Comparison of ENCODE assay signal across 26 cellular contexts in genomic region chr2:12834239-12834638, GRCh38.
"Had no signal": no experiment of that assay in that cellular context is flagged by ENCODE, and none has a peak within 500 bp of the region (broad histone marks: within the 10 kb centered on the region; RNA-seq: fewer than 3 reads in every experiment).

No MANE protein-coding gene starts in this region.

- H3K4me3 Mint-ChIP-seq: activated CD4-positive, alpha-beta T cell treated with anti-CD3 and anti-CD28 coated beads, Interleukin-2, amount 10 ng/mL, durations not matched to agents 24 days and 14 days; activated CD8-positive, alpha-beta T cell treated with anti-CD3 and anti-CD28 coated beads for 36 hours; activated naive CD8-positive, alpha-beta T cell treated with anti-CD3 and anti-CD28 coated beads for 36 hours; activated T-cell treated with anti-CD3 and anti-CD28 coated beads, Interleukin-2, amount 50 U/mL, for 72 hours; activated T-helper 17 cell treated with anti-CD3 and anti-CD28 coated beads, Interleukin-2, amount 50 U/mL, for 72 hours; T-helper 1 cell treated with Interleukin-12 subunit alpha and Interleukin-12 subunit beta and Interleukin-4 antibody, amounts not matched to agents 30 μg/mL and 1 μg/mL, for 36 hours; T-helper 2 cell treated with Interferon-gamma antibody and Interleukin-4, amounts not matched to agents 5 μg/mL and 100 μg/mL, for 36 hours had no signal

- DNase-seq: activated CD4-positive, alpha-beta T cell treated with anti-CD3 and anti-CD28 coated beads, Interleukin-2, amount 10 ng/mL, durations not matched to agents 24 days and 14 days; activated CD4-positive, alpha-beta T cell treated with anti-CD3 and anti-CD28 coated beads, Interleukin-2, amount 50 U/mL, for 4 hours; activated CD8-positive, alpha-beta T cell treated with anti-CD3 and anti-CD28 coated beads for 36 hours; activated effector memory CD4-positive, alpha-beta T cell treated with anti-CD3 and anti-CD28 coated beads, Interleukin-2, amount 50 U/mL, for 16 hours; activated naive CD4-positive, alpha-beta T cell; activated naive CD4-positive, alpha-beta T cell treated with anti-CD3 and anti-CD28 coated beads, Interleukin-2, amount 50 U/mL, for 16 hours; activated naive CD8-positive, alpha-beta T cell treated with anti-CD3 and anti-CD28 coated beads for 36 hours; activated T-cell treated with anti-CD3 and anti-CD28 coated beads, Interleukin-2, amount 50 U/mL, for 1 hour; activated T-cell treated with anti-CD3 and anti-CD28 coated beads, Interleukin-2, amount 50 U/mL, for 72 hours; amniotic stem cell; aorta; brain microvascular endothelial cell; NCI-H1048; NCI-H1105 treated with DMSO at 0.1 percent for 48 hours; NCI-H1436; NCI-H1694; NCI-H1930; NCI-H2081 treated with DMSO at 0.1 percent for 48 hours; NCI-H345; NCI-H524 treated with DMSO at 0.1 percent for 48 hours; SIG-M5 had no signal

- H3K36me3 Mint-ChIP-seq: activated naive CD8-positive, alpha-beta T cell treated with anti-CD3 and anti-CD28 coated beads for 36 hours had no signal

- H3K27ac Mint-ChIP-seq: activated CD4-positive, alpha-beta T cell treated with anti-CD3 and anti-CD28 coated beads, Interleukin-2, amount 10 ng/mL, durations not matched to agents 24 days and 14 days; activated CD8-positive, alpha-beta T cell treated with anti-CD3 and anti-CD28 coated beads for 36 hours; activated naive CD8-positive, alpha-beta T cell treated with anti-CD3 and anti-CD28 coated beads for 36 hours; activated T-cell treated with anti-CD3 and anti-CD28 coated beads, Interleukin-2, amount 50 U/mL, for 72 hours; activated T-helper 17 cell treated with anti-CD3 and anti-CD28 coated beads, Interleukin-2, amount 50 U/mL, for 72 hours; T-helper 1 cell treated with Interleukin-12 subunit alpha and Interleukin-12 subunit beta and Interleukin-4 antibody, amounts not matched to agents 30 μg/mL and 1 μg/mL, for 36 hours; T-helper 2 cell treated with Interferon-gamma antibody and Interleukin-4, amounts not matched to agents 5 μg/mL and 100 μg/mL, for 36 hours had no signal

- H3K27me3 ChIP-seq: brain microvascular endothelial cell had no signal

- H3K4me1 Mint-ChIP-seq: activated CD4-positive, alpha-beta T cell treated with anti-CD3 and anti-CD28 coated beads, Interleukin-2, amount 10 ng/mL, durations not matched to agents 24 days and 14 days; activated naive CD8-positive, alpha-beta T cell treated with anti-CD3 and anti-CD28 coated beads for 36 hours; activated T-helper 17 cell treated with anti-CD3 and anti-CD28 coated beads, Interleukin-2, amount 50 U/mL, for 72 hours had no signal

- H3K4me3 ChIP-seq: K562 had no signal

- H3K27me3 Mint-ChIP-seq: activated T-helper 17 cell treated with anti-CD3 and anti-CD28 coated beads, Interleukin-2, amount 50 U/mL, for 72 hours had no signal

- H3K36me3 ChIP-seq: brain microvascular endothelial cell had no signal

- H3K9me3 Mint-ChIP-seq: activated CD4-positive, alpha-beta T cell treated with anti-CD3 and anti-CD28 coated beads, Interleukin-2, amount 10 ng/mL, durations not matched to agents 24 days and 14 days; activated CD8-positive, alpha-beta T cell treated with anti-CD3 and anti-CD28 coated beads for 36 hours; activated naive CD8-positive, alpha-beta T cell treated with anti-CD3 and anti-CD28 coated beads for 36 hours; activated T-cell treated with anti-CD3 and anti-CD28 coated beads, Interleukin-2, amount 50 U/mL, for 72 hours; activated T-helper 17 cell treated with anti-CD3 and anti-CD28 coated beads, Interleukin-2, amount 50 U/mL, for 72 hours; T-helper 1 cell treated with Interleukin-12 subunit alpha and Interleukin-12 subunit beta and Interleukin-4 antibody, amounts not matched to agents 30 μg/mL and 1 μg/mL, for 36 hours; T-helper 2 cell treated with Interferon-gamma antibody and Interleukin-4, amounts not matched to agents 5 μg/mL and 100 μg/mL, for 36 hours had no signal

- ATAC-seq: activated CD8-positive, alpha-beta T cell treated with anti-CD3 and anti-CD28 coated beads for 36 hours; activated T-cell treated with anti-CD3 and anti-CD28 coated beads, Interleukin-2, amount 50 U/mL, for 72 hours; activated T-helper 17 cell treated with anti-CD3 and anti-CD28 coated beads, Interleukin-2, amount 50 U/mL, for 72 hours; K562; Panc1 had no signal

- H3K27ac ChIP-seq: brain microvascular endothelial cell had no signal
